In genomic region chr3:58630710-58631092, GRCh38 we compare ENCODE assay signal across 21 cellular contexts. TPM values are rescaled to one million over a fixed set of nuclear protein-coding genes. Genes with fewer than 3 reads are reported as not detected.
"Had no signal": no experiment of that assay in that cellular context is flagged by ENCODE, and none has a peak within 500 bp of the region (broad histone marks: within the 10 kb centered on the region; RNA-seq: fewer than 3 reads in every experiment).

No MANE protein-coding gene starts in this region.

- H3K27ac Mint-ChIP-seq: activated CD4-positive, alpha-beta memory T cell treated with anti-CD3 and anti-CD28 coated beads, Interleukin-2, amount 10 ng/mL, durations not matched to agents 7 days and 5 days; activated CD4-positive, alpha-beta T cell treated with anti-CD3 and anti-CD28 coated beads, Interleukin-2, amount 10 ng/mL, durations not matched to agents 7 days and 5 days; activated naive CD8-positive, alpha-beta T cell; effector memory CD8-positive, alpha-beta T cell; T-helper 2 cell treated with Interferon-gamma antibody and Interleukin-4, amounts not matched to agents 5 μg/mL and 100 μg/mL, for 36 hours; WTC11 had no signal

- H3K4me1 Mint-ChIP-seq: activated CD4-positive, alpha-beta memory T cell treated with anti-CD3 and anti-CD28 coated beads, Interleukin-2, amount 10 ng/mL, durations not matched to agents 7 days and 5 days; activated CD4-positive, alpha-beta T cell treated with anti-CD3 and anti-CD28 coated beads, Interleukin-2, amount 10 ng/mL, durations not matched to agents 7 days and 5 days; WTC11 had no signal

- H3K9me3 ChIP-seq: esophagus muscularis mucosa, gastrocnemius medialis, heart left ventricle had no signal

- DNase-seq: activated gamma-delta T cell, amniotic stem cell, cortex of kidney had no signal

- H3K27ac ChIP-seq: brain microvascular endothelial cell, foreskin keratinocyte had no signal

- H3K36me3 Mint-ChIP-seq: activated naive CD8-positive, alpha-beta T cell; WTC11 had no signal

- H3K4me3 Mint-ChIP-seq: activated CD4-positive, alpha-beta memory T cell treated with anti-CD3 and anti-CD28 coated beads, Interleukin-2, amount 10 ng/mL, durations not matched to agents 7 days and 5 days; activated CD4-positive, alpha-beta T cell treated with anti-CD3 and anti-CD28 coated beads, Interleukin-2, amount 10 ng/mL, durations not matched to agents 7 days and 5 days; activated naive CD8-positive, alpha-beta T cell; central memory CD8-positive, alpha-beta T cell; effector memory CD8-positive, alpha-beta T cell; T-helper 17 cell; T-helper 2 cell treated with Interferon-gamma antibody and Interleukin-4, amounts not matched to agents 5 μg/mL and 100 μg/mL, for 36 hours; WTC11 had no signal

- H3K27me3 ChIP-seq: brain microvascular endothelial cell, gastrocnemius medialis, heart left ventricle had no signal

- H3K4me1 ChIP-seq: foreskin keratinocyte had no signal

- H3K4me3 ChIP-seq: esophagus muscularis mucosa, gastrocnemius medialis, heart left ventricle had no signal

- H3K36me3 ChIP-seq: brain microvascular endothelial cell, esophagus muscularis mucosa, gastrocnemius medialis, heart left ventricle had no signal

- H3K9me3 Mint-ChIP-seq: activated CD4-positive, alpha-beta memory T cell treated with anti-CD3 and anti-CD28 coated beads, Interleukin-2, amount 10 ng/mL, durations not matched to agents 7 days and 5 days; activated CD4-positive, alpha-beta T cell treated with anti-CD3 and anti-CD28 coated beads, Interleukin-2, amount 10 ng/mL, durations not matched to agents 7 days and 5 days; central memory CD8-positive, alpha-beta T cell; effector memory CD8-positive, alpha-beta T cell; T-helper 2 cell treated with Interferon-gamma antibody and Interleukin-4, amounts not matched to agents 5 μg/mL and 100 μg/mL, for 36 hours; WTC11 had no signal

- FAIRE-seq: astrocyte, colon had no signal

- H3K27me3 Mint-ChIP-seq: activated CD4-positive, alpha-beta T cell treated with anti-CD3 and anti-CD28 coated beads, Interleukin-2, amount 10 ng/mL, durations not matched to agents 7 days and 5 days had no signal

RNA-seq across cellular contexts. Expression of gene FAM3D, which starts 35.9 kb away (rescaled TPM):
- total RNA-seq: activated CD4-positive, alpha-beta memory T cell treated with anti-CD3 and anti-CD28 coated beads, Interleukin-2, amount 10 ng/mL, durations not matched to agents 7 days and 5 days; activated CD4-positive, alpha-beta T cell treated with anti-CD3 and anti-CD28 coated beads, Interleukin-2, amount 10 ng/mL, durations not matched to agents 7 days and 5 days; astrocyte; cardiac septum; cerebellum; esophagus muscularis mucosa; foreskin keratinocyte; heart left ventricle; T-helper 17 cell had no signal
- polyA plus RNA-seq: foreskin keratinocyte had no signal

RNA-seq across cellular contexts. Expression of gene FAM107A, which starts 53.5 kb away (rescaled TPM):
- total RNA-seq: activated CD4-positive, alpha-beta memory T cell treated with anti-CD3 and anti-CD28 coated beads, Interleukin-2, amount 10 ng/mL, durations not matched to agents 7 days and 5 days; activated CD4-positive, alpha-beta T cell treated with anti-CD3 and anti-CD28 coated beads, Interleukin-2, amount 10 ng/mL, durations not matched to agents 7 days and 5 days; astrocyte; bronchial epithelial cell; foreskin keratinocyte; T-helper 17 cell had no signal
- polyA plus RNA-seq: foreskin keratinocyte had no signal
